In genomic region chr2:97094772-97095611, GRCh38 we compare ENCODE assay signal across 8 cellular contexts. TPM values are rescaled to one million over a fixed set of nuclear protein-coding genes. Genes with fewer than 3 reads are reported as not detected.
DNase-seq lines count a peak whose midpoint lies in the region; ATAC-seq and TF ChIP-seq lines count a peak whose summit lies in the region.
"Not testable (repeated sequence)": the region's sequence is repeated elsewhere in the genome, so short reads cannot be mapped to it uniquely, and the experiment has no call there.

Gene FAHD2B, minus strand, starts transcription at chr2:97094882. Its CDS starts 3,176 bp downstream, at chr2:97091706.

- not testable (repeated sequence) for TF ChIP-seq CTCF in GM06990 (IDR thresholded peaks at IDR 0.05; ENCODE audit: insufficient read depth, low read length, poor library complexity, severe bottlenecking); NB4 (IDR thresholded peaks at IDR 0.05; ENCODE audit: low read depth, low read length); ovary (IDR thresholded peaks at IDR 0.05)

- H3K27ac Mint-ChIP-seq in activated naive CD4-positive, alpha-beta T cell treated with anti-CD3 and anti-CD28 coated beads, Interleukin-2, amount 50 U/mL, for 72 hours = peak within 1 kb of the TSS; percentile 65 to 80

- H3K36me3 ChIP-seq in GM06990 (ENCODE audit: control insufficient read depth, insufficient read depth, low read length); ovary; subcutaneous abdominal adipose tissue (ENCODE audit: control insufficient read depth in 5 of 5, insufficient read depth in 5 of 5, low read length in 5 of 5): not testable (repeated sequence)

- not testable (repeated sequence) for H3K9me3 ChIP-seq in ovary; subcutaneous abdominal adipose tissue (ENCODE audit: control insufficient read depth in 5 of 5, low read length in 5 of 5)

- not testable (repeated sequence) for TF ChIP-seq EP300 in ovary (IDR thresholded peaks at IDR 0.05)

- peak within 1 kb of the TSS in 1 of 5 donors; percentile 52 for H3K9ac ChIP-seq in subcutaneous abdominal adipose tissue (ENCODE audit: low read length in 5 of 5)

- intact Hi-C loops in ovary (cut with DNase I) = not testable (repeated sequence)

- DNase-seq in GM06990 (ENCODE audit: extremely low read depth, insufficient read length) (peak; percentile 65), NB4 (ENCODE audit: low read depth) (peak; percentile 87), T-helper 1 cell (peak; percentile 66 to 85 (median 81)), glomerular visceral epithelial cell (ENCODE audit: extremely low spot score) (peak; percentile 64), ovary (peak; percentile 82 to 89 (median 88))
- DNase-seq in activated naive CD4-positive, alpha-beta T cell treated with anti-CD3 and anti-CD28 coated beads, Interleukin-2, amount 50 U/mL, for 72 hours (ENCODE audit: low spot score in 2 of 2) = peak; percentile 75 to 78

- TF ChIP-seq POLR2A in NB4 (IDR thresholded peaks at IDR 0.05; ENCODE audit: extremely low read depth, insufficient read length); ovary (IDR thresholded peaks at IDR 0.05): not testable (repeated sequence)

- not testable (repeated sequence) for H3K27me3 ChIP-seq in GM06990 (replicated peaks; ENCODE audit: control insufficient read depth, insufficient read depth, low read length); ovary; subcutaneous abdominal adipose tissue (ENCODE audit: control insufficient read depth in 5 of 5, insufficient read depth in 4 of 5, low read length in 5 of 5)

- peak; percentile 88 for ATAC-seq in HG02642 (IDR thresholded peaks at IDR 0.05; ENCODE audit: poor library complexity, unreplicated experiment)
- peak; percentile 98 for ATAC-seq in activated naive CD4-positive, alpha-beta T cell treated with anti-CD3 and anti-CD28 coated beads, Interleukin-2, amount 50 U/mL, for 72 hours

- peak within 1 kb of the TSS; percentile 49 to 82 for H3K27ac ChIP-seq in ovary
- not testable (repeated sequence) for H3K27ac ChIP-seq in subcutaneous abdominal adipose tissue (ENCODE audit: low read depth, low read length)

- not testable (repeated sequence) for H3K36me3 Mint-ChIP-seq in activated naive CD4-positive, alpha-beta T cell treated with anti-CD3 and anti-CD28 coated beads, Interleukin-2, amount 50 U/mL, for 72 hours

- not testable (repeated sequence) for H3K4me1 ChIP-seq in ovary (ENCODE audit: insufficient read depth); subcutaneous abdominal adipose tissue (ENCODE audit: control insufficient read depth in 5 of 5, insufficient read depth in 5 of 5, low read length in 5 of 5)

- H3K4me3 ChIP-seq in GM06990 (replicated peaks; ENCODE audit: low read depth, low read length) (peak within 1 kb of the TSS; percentile 39), NB4 (ENCODE audit: low read depth, low read length) (peak within 1 kb of the TSS; percentile 53), ovary (peak within 1 kb of the TSS; percentile 40), subcutaneous abdominal adipose tissue (ENCODE audit: low read depth in 1 of 5, low read length in 5 of 5) (peak within 1 kb of the TSS; percentile 15 to 55 (median 32))

- H3K9me3 Mint-ChIP-seq in activated naive CD4-positive, alpha-beta T cell treated with anti-CD3 and anti-CD28 coated beads, Interleukin-2, amount 50 U/mL, for 72 hours = not testable (repeated sequence)

- 3 to 8% (median 6%) methylated on average over 10 to 40 of the region's 48 CpGs for WGBS in ovary, 3 donors

RNA-seq across cellular contexts. Expression of gene FAHD2B, which starts in this region (rescaled TPM):
- total RNA-seq in activated naive CD4-positive, alpha-beta T cell treated with anti-CD3 and anti-CD28 coated beads, Interleukin-2, amount 50 U/mL, for 72 hours = 10 to 100 TPM; 14.7 to 21.6 TPM
- 10 to 100 TPM; 12.4 to 33.9 (median 27.3) TPM for total RNA-seq in ovary
- 10 to 100 TPM; 21.6 to 30.1 TPM for polyA plus RNA-seq in ovary
